ENCODE assay signal across 8 cellular contexts in genomic region chr15:59174846-59175831, GRCh38. TPM values are rescaled to one million over a fixed set of nuclear protein-coding genes. Genes with fewer than 3 reads are reported as not detected.
DNase-seq lines count a peak whose midpoint lies in the region; ATAC-seq and TF ChIP-seq lines count a peak whose summit lies in the region.

No MANE protein-coding gene starts in this region.

- H3K36me3 ChIP-seq in uterus, result no peaks in the 10 kb centered on the region

- TF ChIP-seq CTCF in HFFc6 (IDR thresholded peaks at IDR 0.05), result peak; percentile 73
- peak; percentile 48 to 63 (median 53) for TF ChIP-seq CTCF in uterus (IDR thresholded peaks at IDR 0.05)

- no peak for ATAC-seq in GM18861 (IDR thresholded peaks at IDR 0.05; ENCODE audit: unreplicated experiment)

- H3K27me3 ChIP-seq in uterus, result no peaks in the 10 kb centered on the region

- peak overlapping the region; percentile 61 for H3K4me3 Mint-ChIP-seq in HFFc6

- H3K4me1 Mint-ChIP-seq in HFFc6 (ENCODE audit: low read depth), result peaks cover 63% of the 10 kb centered on the region

- H3K4me1 ChIP-seq in uterus, result peaks cover 0 to 3% of the 10 kb centered on the region in 2 donors

- peaks cover 46% of the 10 kb centered on the region for H3K36me3 Mint-ChIP-seq in HFFc6 (ENCODE audit: low read depth)

- intact Hi-C loops in uterus (cut with DNase I; ENCODE audit: low total_unique reads), result no loop called here

- peak overlapping the region; percentile 92 for H3K27ac Mint-ChIP-seq in HFFc6

- peaks cover 6% of the 10 kb centered on the region for H3K27me3 Mint-ChIP-seq in HFFc6 (ENCODE audit: insufficient read depth)

- H3K9me3 ChIP-seq in uterus, result no peaks in the 10 kb centered on the region

- H3K27ac ChIP-seq in uterus, result peak overlapping the region; percentile 39 to 46

- DNase-seq in EH (ENCODE audit: low read depth), result peak; percentile 68
- DNase-seq in HFFc6, result peak; percentile 62
- peak; percentile 69 for DNase-seq in NCI-H748 (lab: John Stamatoyannopoulos, UW; ENCODE audit: unreplicated experiment)
- DNase-seq in activated T-cell treated with anti-CD3 and anti-CD28 coated beads for 48 hours (ENCODE audit: low read depth), result peak; percentile 38
- peak; percentile 62 for DNase-seq in fibroblast of the conjunctiva (ENCODE audit: low read depth)
- DNase-seq in occipital lobe (lab: John Stamatoyannopoulos, UW), result peak; percentile 41
- DNase-seq in uterus, result peak; percentile 36 to 43

- H3K9me3 Mint-ChIP-seq in HFFc6, result no peaks in the 10 kb centered on the region

- no peak overlapping the region for H3K4me3 ChIP-seq in uterus

- TF ChIP-seq POLR2A in uterus (IDR thresholded peaks at IDR 0.05), result no peak

RNA-seq across cellular contexts. Expression of gene LDHAL6B, which starts 31.5 kb away (rescaled TPM):
- not detected for total RNA-seq in HFFc6 (2021; fragmentation: NEBNext Ultra II Directional; extraction: Animal tissue kit (Norgen Biotek cat#: 25700))
- total RNA-seq in occipital lobe (not detected), uterus (not detected)
